Comparison of ENCODE assay signal across 20 cellular contexts in the genomic region with DNA sequence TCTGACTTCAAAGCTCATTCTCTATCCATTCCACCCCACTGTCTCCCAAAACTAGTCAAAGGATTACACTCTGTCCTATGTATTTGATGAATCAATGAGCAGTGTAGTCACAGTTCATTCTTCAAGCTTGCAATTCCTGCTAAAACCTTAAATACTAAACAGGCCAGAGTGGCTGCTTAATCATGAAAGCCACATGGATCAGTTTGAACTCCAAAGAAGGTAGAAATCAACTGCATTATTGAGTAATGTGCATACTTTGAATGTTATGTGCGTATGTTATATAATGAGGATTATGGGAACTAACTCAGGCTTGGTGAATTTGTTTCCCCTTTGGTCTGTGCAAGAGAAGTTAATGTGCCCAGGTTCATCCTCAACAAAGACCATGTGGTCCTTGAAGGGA. TPM values are rescaled to one million over a fixed set of nuclear protein-coding genes. Genes with fewer than 3 reads are reported as not detected.
"Had no signal": no experiment of that assay in that cellular context is flagged by ENCODE, and none has a peak within 500 bp of the region (broad histone marks: within the 10 kb centered on the region; RNA-seq: fewer than 3 reads in every experiment).

No MANE protein-coding gene starts in this region.

- H3K4me3 ChIP-seq: adrenal gland, ascending aorta, esophagus squamous epithelium, testis, transverse colon had no signal

- H3K36me3 ChIP-seq: adrenal gland, brain microvascular endothelial cell, esophagus squamous epithelium, transverse colon had no signal

- H3K9me3 ChIP-seq: adrenal gland, ascending aorta, esophagus squamous epithelium, testis, transverse colon had no signal

- H3K4me1 ChIP-seq: adrenal gland, ascending aorta, testis had no signal

- DNase-seq: activated B cell treated with CpG ODN at 0.5 μM for 24 hours; activated CD4-positive, alpha-beta T cell treated with anti-CD3 and anti-CD28 coated beads for 36 hours; activated CD8-positive, alpha-beta memory T cell treated with anti-CD3 and anti-CD28 coated beads, Interleukin-2, amount 10 ng/mL, durations not matched to agents 7 days and 5 days; activated CD8-positive, alpha-beta T cell treated with anti-CD3 and anti-CD28 coated beads, Interleukin-2, amount 10 ng/mL, durations not matched to agents 7 days and 5 days; activated effector memory CD4-positive, alpha-beta T cell treated with Interleukin-2 at 50 U/mL for 16 hours; activated naive CD4-positive, alpha-beta T cell treated with Interleukin-2 at 50 U/mL for 16 hours; activated T-cell treated with anti-CD3 and anti-CD28 coated beads, Interleukin-2, amount 50 U/mL, for 72 hours; adrenal gland; brain microvascular endothelial cell; esophagus squamous epithelium; left ventricle myocardium superior; posterior cingulate gyrus; right cardiac atrium; stimulated activated CD4-positive, alpha-beta T cell treated with anti-CD3 and anti-CD28 coated beads, Interleukin-4, amount 100 ng/mL, for 1 hour; stimulated activated naive CD8-positive, alpha-beta T cell treated with anti-CD3 and anti-CD28 coated beads, Interleukin-15, Interleukin-2, amounts not matched to agents 100 U/mL and 50 U/mL, for 24 hours; T-helper 17 cell; T1000; testis; transverse colon had no signal

- ATAC-seq: activated CD4-positive, alpha-beta T cell treated with anti-CD3 and anti-CD28 coated beads for 36 hours; activated CD8-positive, alpha-beta memory T cell treated with anti-CD3 and anti-CD28 coated beads, Interleukin-2, amount 10 ng/mL, durations not matched to agents 7 days and 5 days; activated CD8-positive, alpha-beta T cell treated with anti-CD3 and anti-CD28 coated beads, Interleukin-2, amount 10 ng/mL, durations not matched to agents 7 days and 5 days; activated T-cell treated with anti-CD3 and anti-CD28 coated beads, Interleukin-2, amount 50 U/mL, for 72 hours; left ventricle myocardium superior; right cardiac atrium; stimulated activated naive CD8-positive, alpha-beta T cell treated with anti-CD3 and anti-CD28 coated beads, Interleukin-15, Interleukin-2, amounts not matched to agents 100 U/mL and 50 U/mL, for 24 hours; T-helper 17 cell had no signal

- H3K27ac ChIP-seq: adrenal gland, ascending aorta, brain microvascular endothelial cell, esophagus squamous epithelium, testis, transverse colon had no signal

RNA-seq across cellular contexts. Expression of a gene that starts 45.4 kb away (rescaled TPM):
- total RNA-seq: activated CD4-positive, alpha-beta T cell treated with anti-CD3 and anti-CD28 coated beads for 36 hours; activated CD8-positive, alpha-beta memory T cell treated with anti-CD3 and anti-CD28 coated beads, Interleukin-2, amount 10 ng/mL, durations not matched to agents 7 days and 5 days; activated CD8-positive, alpha-beta T cell treated with anti-CD3 and anti-CD28 coated beads, Interleukin-2, amount 10 ng/mL, durations not matched to agents 7 days and 5 days had no signal
